Comparison of ENCODE assay signal across 20 cellular contexts in the genomic region with DNA sequence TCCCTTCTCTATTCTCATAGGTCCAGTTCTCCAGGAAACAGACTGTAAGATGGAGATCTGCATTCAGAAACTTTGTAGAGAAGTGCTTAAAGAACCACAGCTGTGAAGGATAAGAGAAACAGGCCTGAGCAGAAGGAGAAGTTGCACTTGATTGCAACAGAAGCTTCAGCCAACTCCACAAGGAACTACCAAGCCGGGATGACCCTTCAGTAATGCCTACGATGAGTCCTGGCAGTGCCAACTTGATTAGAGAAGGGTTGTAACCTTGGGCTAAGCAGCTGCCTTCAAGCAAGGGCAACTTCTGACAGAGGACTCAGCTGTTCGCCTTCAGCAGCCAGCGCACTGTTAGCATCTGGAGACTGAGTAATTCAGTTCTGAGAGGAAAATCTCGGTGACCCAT.
A peak's percentile ranks its signal among the peaks of the same experiment; 100 is the strongest.
DNase-seq lines count a peak whose midpoint lies in the region; ATAC-seq and TF ChIP-seq lines count a peak whose summit lies in the region.
"Had no signal": no experiment of that assay in that cellular context is flagged by ENCODE, and none has a peak within 500 bp of the region (broad histone marks: within the 10 kb centered on the region; RNA-seq: fewer than 3 reads in every experiment).

No MANE protein-coding gene starts in this region.

- ATAC-seq in Right ventricle myocardium superior (ENCODE audit: poor library complexity) (peak; percentile 27), left ventricle myocardium superior (no peak), GM18858 (IDR thresholded peaks at IDR 0.05; ENCODE audit: unreplicated experiment) (no peak)
- no peak for ATAC-seq in activated T-cell treated with anti-CD3 and anti-CD28 coated beads, Interleukin-2, amount 50 U/mL, for 4 hours

- no peak overlapping the region for H3K4me3 ChIP-seq in neural progenitor cell
- H3K4me3 ChIP-seq: GM23248, PC-9 had no signal

- peaks cover 6% of the 10 kb centered on the region for H3K9me3 ChIP-seq in neural progenitor cell (ENCODE audit: low read depth)

- peaks cover 5% of the 10 kb centered on the region for H3K36me3 ChIP-seq in neural progenitor cell

- no peaks in the 10 kb centered on the region for H3K27me3 ChIP-seq in neural progenitor cell

- peaks cover 8% of the 10 kb centered on the region for H3K4me1 Mint-ChIP-seq in neural progenitor cell
- H3K4me1 Mint-ChIP-seq in activated T-cell treated with anti-CD3 and anti-CD28 coated beads, Interleukin-2, amount 50 U/mL, for 4 hours (ENCODE audit: low read depth), result peaks cover 7% of the 10 kb centered on the region

- H3F3A ChIP-seq in neural progenitor cell (ENCODE audit: low read depth), result peaks cover 7% of the 10 kb centered on the region

- no peaks in the 10 kb centered on the region for H3K36me3 Mint-ChIP-seq in neural progenitor cell
- H3K36me3 Mint-ChIP-seq in activated T-cell treated with anti-CD3 and anti-CD28 coated beads, Interleukin-2, amount 50 U/mL, for 4 hours (ENCODE audit: insufficient read depth), result no peaks in the 10 kb centered on the region

- H3K9me3 Mint-ChIP-seq in neural progenitor cell, result peaks cover 15% of the 10 kb centered on the region
- H3K9me3 Mint-ChIP-seq in activated T-cell treated with anti-CD3 and anti-CD28 coated beads, Interleukin-2, amount 50 U/mL, for 4 hours, result no peaks in the 10 kb centered on the region
- H3K9me3 Mint-ChIP-seq: CD4-positive, alpha-beta T cell had no signal

- no peak overlapping the region for H3K27ac Mint-ChIP-seq in neural progenitor cell
- H3K27ac Mint-ChIP-seq: CD4-positive, alpha-beta T cell had no signal

- no peak for TF ChIP-seq CTCF in neural progenitor cell (IDR thresholded peaks at IDR 0.05)

- no peak overlapping the region for H3K9ac ChIP-seq in neural progenitor cell
- H3K9ac ChIP-seq: GM23248 had no signal

- no peak for DNase-seq in Right ventricle myocardium superior
- no peak for DNase-seq in left ventricle myocardium superior
- DNase-seq in SKM-1 treated with dmso at 0.1 percent for 144 hours (lab: John Stamatoyannopoulos, UW; ENCODE audit: unreplicated experiment), result peak; percentile 34
- DNase-seq in neural progenitor cell (ENCODE audit: low spot score), result no peak
- DNase-seq in activated CD4-positive, alpha-beta T cell treated with anti-CD3 and anti-CD28 coated beads, Interleukin-2, amount 50 U/mL, for 4 hours, result no peak
- no peak for DNase-seq in activated T-cell treated with anti-CD3 and anti-CD28 coated beads, Interleukin-2, amount 50 U/mL, for 4 hours
- DNase-seq: CD4-positive, alpha-beta T cell; GM23248; H7; KBM-7; MM.1S; NCI-H1105 treated with DMSO at 0.1 percent for 48 hours; NCI-H146; NCI-H2029; NCI-H446; NCI-H524 treated with DMSO at 0.1 percent for 48 hours; NCI-H774; PC-9; SHP77 had no signal

- H3K27ac ChIP-seq in neural progenitor cell, result no peak overlapping the region
- H3K27ac ChIP-seq: GM23248, PC-9 had no signal

- H3K4me3 Mint-ChIP-seq in neural progenitor cell, result no peak overlapping the region
- no peak overlapping the region for H3K4me3 Mint-ChIP-seq in activated T-cell treated with anti-CD3 and anti-CD28 coated beads, Interleukin-2, amount 50 U/mL, for 4 hours
- H3K4me3 Mint-ChIP-seq: CD4-positive, alpha-beta T cell had no signal

- H3K4me2 ChIP-seq in neural progenitor cell, result no peak overlapping the region
- H3K4me2 ChIP-seq: PC-9 had no signal

- peaks cover 3% of the 10 kb centered on the region for H3K4me1 ChIP-seq in neural progenitor cell

- peaks cover 2% of the 10 kb centered on the region for H3K27me3 Mint-ChIP-seq in neural progenitor cell (ENCODE audit: insufficient read depth, low read depth)
- H3K27me3 Mint-ChIP-seq in activated T-cell treated with anti-CD3 and anti-CD28 coated beads, Interleukin-2, amount 50 U/mL, for 4 hours (ENCODE audit: low read depth), result peaks cover 6% of the 10 kb centered on the region

- H2AFZ ChIP-seq in neural progenitor cell (replicated peaks), result peak overlapping the region; percentile 9
- H2AFZ ChIP-seq: GM23248, PC-9 had no signal

- no peaks in the 10 kb centered on the region for H3K79me2 ChIP-seq in neural progenitor cell (ENCODE audit: low read depth)

- intact Hi-C loops in Right ventricle myocardium superior (cut with DNase I) (no loop called here), left ventricle myocardium superior (cut with micrococcal nuclease) (no loop called here)

- H4K20me1 ChIP-seq in neural progenitor cell (ENCODE audit: low read depth), result no peaks in the 10 kb centered on the region
